ENCODE assay signal across 10 cellular contexts in the genomic region with DNA sequence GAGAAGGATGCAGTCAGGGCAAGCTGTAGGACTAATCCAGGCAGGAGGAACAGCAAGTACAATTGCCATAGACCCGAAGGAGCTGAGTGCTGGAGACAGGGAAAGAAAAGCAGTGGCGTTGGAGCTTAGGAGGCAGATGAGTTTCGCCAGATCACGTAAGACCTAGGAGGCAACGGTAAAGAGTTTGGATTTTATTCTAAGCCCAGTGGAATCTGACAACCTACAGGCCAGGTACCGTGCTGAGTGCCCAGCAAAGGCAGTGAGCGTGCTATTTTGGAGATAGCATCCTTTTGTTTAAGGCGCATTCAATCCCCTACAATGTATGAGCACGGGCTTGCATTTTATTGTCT. TPM values are rescaled to one million over a fixed set of nuclear protein-coding genes. Genes with fewer than 3 reads are reported as not detected.
DNase-seq lines count a peak whose midpoint lies in the region; ATAC-seq, FAIRE-seq and TF ChIP-seq lines count a peak whose summit lies in the region.
"Had no signal": no experiment of that assay in that cellular context is flagged by ENCODE, and none has a peak within 500 bp of the region (broad histone marks: within the 10 kb centered on the region; RNA-seq: fewer than 3 reads in every experiment).

No MANE protein-coding gene starts in this region.

- FAIRE-seq in GM12892 (lab: Jason Lieb, UNC) = no peak
- no peak for FAIRE-seq in H54 (lab: Jason Lieb, UNC)

- peak overlapping the region; percentile 60 for H3K4me3 Mint-ChIP-seq in activated T-cell treated with anti-CD3 and anti-CD28 coated beads, Interleukin-2, amount 50 U/mL, for 24 hours
- H3K4me3 Mint-ChIP-seq in activated naive CD8-positive, alpha-beta T cell treated with anti-CD3 and anti-CD28 coated beads, Interleukin-2, amount 50 U/mL, for 24 hours = peak overlapping the region; percentile 62

- no peak for ATAC-seq in activated naive CD8-positive, alpha-beta T cell treated with anti-CD3 and anti-CD28 coated beads, Interleukin-2, amount 50 U/mL, for 24 hours
- ATAC-seq: gastrocnemius medialis had no signal

- no peaks in the 10 kb centered on the region for H3K36me3 Mint-ChIP-seq in activated T-cell treated with anti-CD3 and anti-CD28 coated beads, Interleukin-2, amount 50 U/mL, for 24 hours (ENCODE audit: low read depth)
- H3K36me3 Mint-ChIP-seq in activated naive CD8-positive, alpha-beta T cell treated with anti-CD3 and anti-CD28 coated beads, Interleukin-2, amount 50 U/mL, for 24 hours (ENCODE audit: low read depth) = no peaks in the 10 kb centered on the region

- no peaks in the 10 kb centered on the region for H3K36me3 ChIP-seq in stomach
- H3K36me3 ChIP-seq: gastrocnemius medialis had no signal

- intact Hi-C loops in stomach (cut with DNase I; ENCODE audit: low total_unique reads) = no loop called here

- H3K27ac Mint-ChIP-seq in activated T-cell treated with anti-CD3 and anti-CD28 coated beads, Interleukin-2, amount 50 U/mL, for 24 hours = no peak overlapping the region
- no peak overlapping the region for H3K27ac Mint-ChIP-seq in activated naive CD8-positive, alpha-beta T cell treated with anti-CD3 and anti-CD28 coated beads, Interleukin-2, amount 50 U/mL, for 24 hours

- peak overlapping the region; percentile 63 to 71 (median 68) for H3K4me3 ChIP-seq in stomach

- TF ChIP-seq EP300 in stomach (IDR thresholded peaks at IDR 0.05) = no peak

- H3K9me3 Mint-ChIP-seq in activated T-cell treated with anti-CD3 and anti-CD28 coated beads, Interleukin-2, amount 50 U/mL, for 24 hours = no peaks in the 10 kb centered on the region
- no peaks in the 10 kb centered on the region for H3K9me3 Mint-ChIP-seq in activated naive CD8-positive, alpha-beta T cell treated with anti-CD3 and anti-CD28 coated beads, Interleukin-2, amount 50 U/mL, for 24 hours

- H3K27ac ChIP-seq in stomach = peak overlapping the region in 4 of 5 donors; percentile 88 to 94 (median 92)
- H3K27ac ChIP-seq: gastrocnemius medialis had no signal

- H3K27me3 ChIP-seq in stomach = peaks cover 0 to 61% (median 17%) of the 10 kb centered on the region in 3 donors

- no peaks in the 10 kb centered on the region for H3K9me3 ChIP-seq in stomach
- H3K9me3 ChIP-seq: gastrocnemius medialis had no signal

- no peak for DNase-seq in activated T-cell treated with anti-CD3 and anti-CD28 coated beads, Interleukin-2, amount 50 U/mL, for 24 hours
- no peak for DNase-seq in activated T-cell treated with anti-CD3 and anti-CD28 coated beads, Interleukin-2, amount 50 U/mL, for 48 hours
- no peak for DNase-seq in activated naive CD8-positive, alpha-beta T cell treated with anti-CD3 and anti-CD28 coated beads, Interleukin-2, amount 50 U/mL, for 24 hours
- peak; percentile 62 for DNase-seq in kidney glomerular epithelial cell (lab: John Stamatoyannopoulos, UW)
- no peak for DNase-seq in stomach
- no peak for DNase-seq in GM12892 (ENCODE audit: insufficient read length)
- no peak for DNase-seq in SKM-1 treated with dmso at 0.1 percent for 144 hours (lab: John Stamatoyannopoulos, UW; ENCODE audit: unreplicated experiment)
- DNase-seq in H54 (ENCODE audit: insufficient read length, low spot score) = no peak
- DNase-seq: gastrocnemius medialis, NCI-H446 treated with DMSO at 0.1 percent for 48 hours had no signal

- peaks cover 14 to 30% (median 20%) of the 10 kb centered on the region in 4 donors for H3K4me1 ChIP-seq in stomach

- TF ChIP-seq CTCF in stomach (IDR thresholded peaks at IDR 0.05) = no peak

- peaks cover 14% of the 10 kb centered on the region for H3K4me1 Mint-ChIP-seq in activated T-cell treated with anti-CD3 and anti-CD28 coated beads, Interleukin-2, amount 50 U/mL, for 24 hours (ENCODE audit: low read depth)
- peaks cover 15% of the 10 kb centered on the region for H3K4me1 Mint-ChIP-seq in activated naive CD8-positive, alpha-beta T cell treated with anti-CD3 and anti-CD28 coated beads, Interleukin-2, amount 50 U/mL, for 24 hours

- H3K27me3 Mint-ChIP-seq in activated T-cell treated with anti-CD3 and anti-CD28 coated beads, Interleukin-2, amount 50 U/mL, for 24 hours = peaks cover 66% of the 10 kb centered on the region
- peaks cover 50% of the 10 kb centered on the region for H3K27me3 Mint-ChIP-seq in activated naive CD8-positive, alpha-beta T cell treated with anti-CD3 and anti-CD28 coated beads, Interleukin-2, amount 50 U/mL, for 24 hours

- 21 to 46% (median 34%) methylated on average over 9 of the region's 9 CpGs for WGBS in stomach, 5 donors

- no peak for TF ChIP-seq POLR2A in stomach (IDR thresholded peaks at IDR 0.05)
- TF ChIP-seq POLR2A in GM12892 (IDR thresholded peaks at IDR 0.05; ENCODE audit: low read depth, low read length) = no peak
- no peak for TF ChIP-seq POLR2A in H54 (IDR thresholded peaks at IDR 0.05; ENCODE audit: low read depth, low read length)

RNA-seq across cellular contexts. Expression of gene USP43, which starts 1.2 kb away (rescaled TPM):
- 10 to 100 TPM in 3 of 5 donors, 1 to 10 TPM in 2; 1.3 to 55.4 (median 10.3) TPM for total RNA-seq in stomach
- polyA plus RNA-seq in stomach = 1 to 10 TPM; 1.5 to 3.8 (median 1.5) TPM
- polyA plus RNA-seq in GM12892 (2012; ENCODE audit: missing spikeins) = 0.23 TPM
